33 cellular contexts compared by ENCODE assay signal in the genomic region with DNA sequence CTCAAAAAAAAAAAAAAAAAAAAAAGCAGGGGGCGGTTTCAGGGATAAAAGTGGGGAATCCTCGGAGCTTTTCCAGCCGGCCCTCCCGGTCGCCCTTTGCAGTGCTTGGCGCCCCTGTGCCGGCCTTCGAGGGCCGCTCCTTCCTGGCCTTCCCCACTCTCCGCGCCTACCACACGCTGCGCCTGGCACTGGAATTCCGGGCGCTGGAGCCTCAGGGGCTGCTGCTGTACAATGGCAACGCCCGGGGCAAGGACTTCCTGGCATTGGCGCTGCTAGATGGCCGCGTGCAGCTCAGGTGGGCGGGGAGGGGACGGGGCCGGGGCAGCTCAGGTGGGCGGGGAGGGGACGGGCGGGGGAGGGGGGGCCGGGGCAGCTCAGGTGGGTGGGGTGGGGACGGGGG. TPM values are rescaled to one million over a fixed set of nuclear protein-coding genes. Genes with fewer than 3 reads are reported as not detected.
"Had no signal": no experiment of that assay in that cellular context is flagged by ENCODE, and none has a peak within 500 bp of the region (broad histone marks: within the 10 kb centered on the region; RNA-seq: fewer than 3 reads in every experiment).

No MANE protein-coding gene starts in this region.

- FAIRE-seq: bronchial epithelial cell had no signal

- H3K4me3 ChIP-seq: PC-9 had no signal

- H2AFZ ChIP-seq: PC-9 had no signal

- H3K4me1 Mint-ChIP-seq: activated CD4-positive, alpha-beta memory T cell treated with anti-CD3 and anti-CD28 coated beads, Interleukin-2, amount 10 ng/mL, durations not matched to agents 7 days and 5 days; activated CD8-positive, alpha-beta memory T cell treated with anti-CD3 and anti-CD28 coated beads, Interleukin-2, amount 10 ng/mL, durations not matched to agents 7 days and 5 days; activated naive CD4-positive, alpha-beta T cell treated with anti-CD3 and anti-CD28 coated beads, Interleukin-2, amount 10 ng/mL, durations not matched to agents 7 days and 5 days; activated naive CD8-positive, alpha-beta T cell treated with anti-CD3 and anti-CD28 coated beads, Interleukin-2, amount 50 U/mL, for 24 hours; brain had no signal

- DNase-seq: activated CD4-positive, alpha-beta memory T cell treated with anti-CD3 and anti-CD28 coated beads, Interleukin-2, amount 10 ng/mL, durations not matched to agents 7 days and 5 days; activated CD4-positive, alpha-beta T cell treated with anti-CD3 and anti-CD28 coated beads for 1 hour; activated CD4-positive, alpha-beta T cell treated with anti-CD3 and anti-CD28 coated beads for 48 hours; activated CD4-positive, CD25-positive, alpha-beta regulatory T cell; activated CD8-positive, alpha-beta memory T cell treated with anti-CD3 and anti-CD28 coated beads for 24 hours; activated CD8-positive, alpha-beta memory T cell treated with anti-CD3 and anti-CD28 coated beads, Interleukin-2, amount 10 ng/mL, durations not matched to agents 7 days and 5 days; activated CD8-positive, alpha-beta memory T cell treated with anti-CD3 and anti-CD28 coated beads, Interleukin-2, amount 50 U/mL, for 48 hours; activated effector memory CD4-positive, alpha-beta T cell treated with Interleukin-2 at 50 U/mL for 16 hours; activated naive CD4-positive, alpha-beta T cell treated with anti-CD3 and anti-CD28 coated beads, Interleukin-2, amount 10 ng/mL, durations not matched to agents 7 days and 5 days; activated naive CD8-positive, alpha-beta T cell treated with anti-CD3 and anti-CD28 coated beads, Interleukin-2, amount 50 U/mL, for 24 hours; activated T-cell treated with anti-CD3 and anti-CD28 coated beads, Interleukin-2, amount 50 U/mL, for 48 hours; anterior cingulate cortex; caudate nucleus; cerebellar nuclear complex; NCI-H1105; NCI-H1417 treated with DMSO at 0.1 percent for 48 hours; NCI-H1694 treated with DMSO at 0.1 percent for 48 hours; NCI-H2029; NCI-H2107; NCI-H2171; NCI-H510A; NCI-H526; PC-9; Right ventricle myocardium superior; SW 1271; T-helper 1 cell; T-helper 2 cell; T1000; WERI-Rb-1 had no signal

- H3K27ac ChIP-seq: PC-9, WERI-Rb-1 had no signal

- H3K36me3 Mint-ChIP-seq: activated naive CD4-positive, alpha-beta T cell treated with anti-CD3 and anti-CD28 coated beads, Interleukin-2, amount 10 ng/mL, durations not matched to agents 7 days and 5 days had no signal

- H3K4me3 Mint-ChIP-seq: activated CD4-positive, alpha-beta memory T cell treated with anti-CD3 and anti-CD28 coated beads, Interleukin-2, amount 10 ng/mL, durations not matched to agents 7 days and 5 days; activated CD8-positive, alpha-beta memory T cell treated with anti-CD3 and anti-CD28 coated beads, Interleukin-2, amount 10 ng/mL, durations not matched to agents 7 days and 5 days; activated naive CD4-positive, alpha-beta T cell treated with anti-CD3 and anti-CD28 coated beads, Interleukin-2, amount 10 ng/mL, durations not matched to agents 7 days and 5 days; activated naive CD8-positive, alpha-beta T cell; activated naive CD8-positive, alpha-beta T cell treated with anti-CD3 and anti-CD28 coated beads, Interleukin-2, amount 50 U/mL, for 24 hours; brain had no signal

- H3K4me2 ChIP-seq: PC-9 had no signal

- H3K27me3 Mint-ChIP-seq: activated CD4-positive, alpha-beta memory T cell treated with anti-CD3 and anti-CD28 coated beads, Interleukin-2, amount 10 ng/mL, durations not matched to agents 7 days and 5 days; activated CD8-positive, alpha-beta memory T cell treated with anti-CD3 and anti-CD28 coated beads, Interleukin-2, amount 10 ng/mL, durations not matched to agents 7 days and 5 days; activated naive CD4-positive, alpha-beta T cell treated with anti-CD3 and anti-CD28 coated beads, Interleukin-2, amount 10 ng/mL, durations not matched to agents 7 days and 5 days; activated naive CD8-positive, alpha-beta T cell; activated naive CD8-positive, alpha-beta T cell treated with anti-CD3 and anti-CD28 coated beads, Interleukin-2, amount 50 U/mL, for 24 hours had no signal

- ATAC-seq: activated CD8-positive, alpha-beta memory T cell treated with anti-CD3 and anti-CD28 coated beads, Interleukin-2, amount 10 ng/mL, durations not matched to agents 7 days and 5 days; activated naive CD8-positive, alpha-beta T cell treated with anti-CD3 and anti-CD28 coated beads, Interleukin-2, amount 50 U/mL, for 24 hours had no signal

- H3K9me3 Mint-ChIP-seq: activated naive CD8-positive, alpha-beta T cell treated with anti-CD3 and anti-CD28 coated beads, Interleukin-2, amount 50 U/mL, for 24 hours; brain had no signal

- H3K27ac Mint-ChIP-seq: activated CD4-positive, alpha-beta memory T cell treated with anti-CD3 and anti-CD28 coated beads, Interleukin-2, amount 10 ng/mL, durations not matched to agents 7 days and 5 days; activated CD8-positive, alpha-beta memory T cell treated with anti-CD3 and anti-CD28 coated beads, Interleukin-2, amount 10 ng/mL, durations not matched to agents 7 days and 5 days; activated naive CD4-positive, alpha-beta T cell treated with anti-CD3 and anti-CD28 coated beads, Interleukin-2, amount 10 ng/mL, durations not matched to agents 7 days and 5 days; activated naive CD8-positive, alpha-beta T cell; activated naive CD8-positive, alpha-beta T cell treated with anti-CD3 and anti-CD28 coated beads, Interleukin-2, amount 50 U/mL, for 24 hours; brain had no signal

RNA-seq across cellular contexts. Expression of gene RNF223, which starts 25.3 kb away (rescaled TPM):
- total RNA-seq: activated CD4-positive, alpha-beta memory T cell treated with anti-CD3 and anti-CD28 coated beads, Interleukin-2, amount 10 ng/mL, durations not matched to agents 7 days and 5 days; activated CD8-positive, alpha-beta memory T cell treated with anti-CD3 and anti-CD28 coated beads, Interleukin-2, amount 10 ng/mL, durations not matched to agents 7 days and 5 days; OCI-LY7; Right ventricle myocardium superior had no signal

RNA-seq across cellular contexts. Expression of gene HES4, which starts 48.9 kb away (rescaled TPM):
- total RNA-seq: OCI-LY7 had no signal
